Comparison of ENCODE assay signal across 12 cellular contexts in genomic region chr7:27204851-27205322, GRCh38. TPM values are rescaled to one million over a fixed set of nuclear protein-coding genes. Genes with fewer than 3 reads are reported as not detected.
A peak's percentile ranks its signal among the peaks of the same experiment; 100 is the strongest.
DNase-seq lines count a peak whose midpoint lies in the region; ATAC-seq and TF ChIP-seq lines count a peak whose summit lies in the region.
"Had no signal": no experiment of that assay in that cellular context is flagged by ENCODE, and none has a peak within 500 bp of the region (broad histone marks: within the 10 kb centered on the region; RNA-seq: fewer than 3 reads in every experiment).

No MANE protein-coding gene starts in this region.

- no peak overlapping the region for H2BK20ac ChIP-seq in IMR-90 (ENCODE audit: low read depth, low read length)

- H3K9me3 Mint-ChIP-seq in CD14-positive monocyte, result peaks cover 0 to 41% (median 23%) of the 10 kb centered on the region in 7 donors
- H3K9me3 Mint-ChIP-seq: stimulated activated memory B cell treated with anti-CD40 and anti-IgM and Interleukin-4, amounts not matched to agents 10 μg/mL and 1 μg/mL and 100 μg/mL, for 72 hours had no signal

- intact Hi-C loops in CD14-positive monocyte (cut with micrococcal nuclease) (loop anchor here (5.0 to 10.0 kb wide), 4 partner anchors 37 to 890 kb away; partner anchors contain the start of genes EVX1 (in 1 of the 2) and HOXA9 (in 1 of the 2)), IMR-90 (cut with micrococcal nuclease) (no loop called here)

- H2BK5ac ChIP-seq in IMR-90 (ENCODE audit: low read depth, low read length, poor library complexity, severe bottlenecking), result no peak overlapping the region
- no peak overlapping the region for H2BK5ac ChIP-seq in trophoblast cell (ENCODE audit: low read depth, low read length, poor library complexity)

- H4K20me1 ChIP-seq in IMR-90 (ENCODE audit: insufficient read depth, low read length) (peaks cover 24% of the 10 kb centered on the region), fibroblast of lung (ENCODE audit: control insufficient read depth, extremely low read depth, insufficient read depth, low read length) (no peaks in the 10 kb centered on the region)

- ATAC-seq in IMR-90 (ENCODE audit: low read depth) (peak; percentile 27), GM18502 (IDR thresholded peaks at IDR 0.05; ENCODE audit: poor library complexity, unreplicated experiment) (no peak)
- ATAC-seq: stimulated activated memory B cell treated with anti-CD40 and anti-IgM and Interleukin-4, amounts not matched to agents 10 μg/mL and 1 μg/mL and 100 μg/mL, for 72 hours had no signal

- H2AK5ac ChIP-seq in IMR-90 (ENCODE audit: low read depth, low read length) (no peak overlapping the region), trophoblast cell (ENCODE audit: low read length) (no peak overlapping the region)

- H2BK120ac ChIP-seq in IMR-90 (ENCODE audit: low read depth, low read length), result no peak overlapping the region
- no peak overlapping the region for H2BK120ac ChIP-seq in trophoblast cell (ENCODE audit: insufficient read depth, low read length, poor library complexity)

- H3K23ac ChIP-seq in IMR-90 (ENCODE audit: low read depth, low read length) (no peak overlapping the region), trophoblast cell (ENCODE audit: low read length) (no peak overlapping the region)

- no peak overlapping the region for H3K27ac Mint-ChIP-seq in CD14-positive monocyte
- H3K27ac Mint-ChIP-seq: stimulated activated memory B cell treated with anti-CD40 and anti-IgM and Interleukin-4, amounts not matched to agents 10 μg/mL and 1 μg/mL and 100 μg/mL, for 72 hours had no signal

- H3K4me2 ChIP-seq in IMR-90 (ENCODE audit: low read depth, low read length) (peak overlapping the region; percentile 31; the same call in 1 of the 2 replicates), fibroblast of lung (ENCODE audit: extremely low read depth, insufficient read depth, low read length) (peak overlapping the region; percentile 25), trophoblast cell (ENCODE audit: low read length) (peak overlapping the region; percentile 44)

- H3K27me3 Mint-ChIP-seq in CD14-positive monocyte (ENCODE audit: low read depth in 3 of 3), result peaks cover 97 to 99% (median 98%) of the 10 kb centered on the region in 3 donors

- TF ChIP-seq RAD21 in IMR-90 (IDR thresholded peaks at IDR 0.05; ENCODE audit: low read length), result no peak

- no peak overlapping the region for H3K27ac ChIP-seq in IMR-90 (ENCODE audit: insufficient read depth, low read length)
- H3K27ac ChIP-seq in fibroblast of lung (ENCODE audit: insufficient read depth, low read length), result no peak overlapping the region
- no peak overlapping the region for H3K27ac ChIP-seq in trophoblast cell (ENCODE audit: low read depth, low read length)
- H3K27ac ChIP-seq: cardiac muscle cell had no signal

- no peak for TF ChIP-seq POLR2A in IMR-90 (IDR thresholded peaks at IDR 0.05; ENCODE audit: low read depth, low read length)

- H3K36me3 ChIP-seq in IMR-90 (ENCODE audit: control insufficient read depth, insufficient read depth, low read length) (no peaks in the 10 kb centered on the region), fibroblast of lung (ENCODE audit: control insufficient read depth, insufficient read depth, low read length) (no peaks in the 10 kb centered on the region), trophoblast cell (ENCODE audit: control insufficient read depth in 1 of 2, insufficient read depth in 2 of 2, low read length in 2 of 2) (no peaks in the 10 kb centered on the region)
- H3K36me3 ChIP-seq: cardiac muscle cell had no signal

- H2BK15ac ChIP-seq in IMR-90 (ENCODE audit: low read depth, low read length), result no peak overlapping the region

- no peak overlapping the region for H3K4me3 ChIP-seq in IMR-90 (ENCODE audit: insufficient read depth, low read depth, low read length)
- no peak overlapping the region for H3K4me3 ChIP-seq in fibroblast of lung (replicated peaks in 1 of 4; ENCODE audit: control extremely low read depth in 1 of 4, insufficient read depth in 1 of 4, low read depth in 3 of 4, low read length in 4 of 4)
- H3K4me3 ChIP-seq in trophoblast cell (ENCODE audit: low read depth, low read length), result peak overlapping the region; percentile 8
- H3K4me3 ChIP-seq: cardiac muscle cell had no signal

- no peak overlapping the region for H2BK12ac ChIP-seq in trophoblast cell (ENCODE audit: low read length)

- H3K4ac ChIP-seq in IMR-90 (ENCODE audit: low read depth, low read length) (no peak overlapping the region), trophoblast cell (ENCODE audit: low read depth, low read length) (no peak overlapping the region)

- no peak overlapping the region for H3K14ac ChIP-seq in IMR-90 (replicated peaks; ENCODE audit: low read depth, low read length)
- no peak overlapping the region for H3K14ac ChIP-seq in trophoblast cell (ENCODE audit: low read length)

- no peak overlapping the region for H3K56ac ChIP-seq in IMR-90 (ENCODE audit: extremely low read depth, insufficient read depth, low read length)

- H3K9me3 ChIP-seq in IMR-90 (ENCODE audit: control insufficient read depth, insufficient read depth, low read length) (peaks cover 7% of the 10 kb centered on the region; the same call in 1 of the 2 replicates), fibroblast of lung (ENCODE audit: control insufficient read depth, insufficient read depth, low read depth, low read length) (no peaks in the 10 kb centered on the region), trophoblast cell (ENCODE audit: insufficient read depth, low read depth, low read length) (peaks cover 12% of the 10 kb centered on the region)

- H3K18ac ChIP-seq in IMR-90 (ENCODE audit: low read depth, low read length), result no peak overlapping the region
- no peak overlapping the region for H3K18ac ChIP-seq in trophoblast cell (ENCODE audit: low read length)

- TF ChIP-seq CTCF in CD14-positive monocyte (IDR thresholded peaks at IDR 0.05), result no peak
- no peak for TF ChIP-seq CTCF in IMR-90 (conservative IDR thresholded peaks at IDR 0.05; ENCODE audit: low read depth, low read length)
- no peak for TF ChIP-seq CTCF in fibroblast of lung (conservative IDR thresholded peaks at IDR 0.05 in 1 of 2, IDR thresholded peaks at IDR 0.05 in 1 of 2; ENCODE audit: low read depth in 1 of 2, low read length in 2 of 2)

- no peak overlapping the region for H4K12ac ChIP-seq in trophoblast cell (ENCODE audit: low read depth, low read length)

- peaks cover 97% of the 10 kb centered on the region for H3K27me3 ChIP-seq in IMR-90 (ENCODE audit: control insufficient read depth, insufficient read depth, low read length)
- peaks cover 90% of the 10 kb centered on the region for H3K27me3 ChIP-seq in fibroblast of lung (ENCODE audit: control insufficient read depth, insufficient read depth, low read length)
- H3K27me3 ChIP-seq in trophoblast cell (ENCODE audit: insufficient read depth, low read length), result peaks cover 77% of the 10 kb centered on the region

- H3K9me1 ChIP-seq in IMR-90 (ENCODE audit: insufficient read depth, low read length), result peaks cover 5% of the 10 kb centered on the region; the same call in 1 of the 2 replicates

- no peak overlapping the region for H3K9ac ChIP-seq in IMR-90 (ENCODE audit: low read depth, low read length)
- H3K9ac ChIP-seq in fibroblast of lung (ENCODE audit: insufficient read depth, low read length), result no peak overlapping the region
- H3K9ac ChIP-seq in trophoblast cell (ENCODE audit: low read length), result no peak overlapping the region

- no peaks in the 10 kb centered on the region for H3K79me2 ChIP-seq in fibroblast of lung (ENCODE audit: control insufficient read depth, insufficient read depth, low read length)
- no peaks in the 10 kb centered on the region for H3K79me2 ChIP-seq in trophoblast cell (ENCODE audit: control insufficient read depth, insufficient read depth, low read length, poor library complexity)

- no peak overlapping the region for H4K5ac ChIP-seq in IMR-90 (ENCODE audit: low read depth, low read length)

- CTCF ChIA-PET in IMR-90 (lab: Yijun Ruan, JAX), result interaction anchor here (0.7 kb wide), 1 partner anchor 9 kb away, joined by 3 read pairs; no protein-coding TSS in a partner anchor

- H3K4me1 Mint-ChIP-seq in CD14-positive monocyte, result peaks cover 47% of the 10 kb centered on the region

- H3K79me1 ChIP-seq in IMR-90 (ENCODE audit: low read depth in 1 of 2, low read length in 2 of 2) (no peaks in the 10 kb centered on the region), trophoblast cell (ENCODE audit: low read length) (no peaks in the 10 kb centered on the region)

- H2AFZ ChIP-seq in IMR-90 (replicated peaks; ENCODE audit: low read length, poor library complexity) (peak overlapping the region; percentile 59), fibroblast of lung (ENCODE audit: low read length) (no peak overlapping the region), trophoblast cell (ENCODE audit: insufficient read depth, low read length, poor library complexity) (no peak overlapping the region)

- peaks cover 2% of the 10 kb centered on the region; the same call in 1 of the 2 replicates for H3K4me1 ChIP-seq in IMR-90 (ENCODE audit: control insufficient read depth, insufficient read depth, low read length)
- H3K4me1 ChIP-seq in fibroblast of lung (ENCODE audit: control insufficient read depth, extremely low read depth, insufficient read depth, low read length), result peaks cover 2% of the 10 kb centered on the region
- H3K4me1 ChIP-seq in trophoblast cell (ENCODE audit: control insufficient read depth in 1 of 2, insufficient read depth in 2 of 2, low read length in 2 of 2), result peaks cover 11 to 17% of the 10 kb centered on the region in 2 experiments

- H4K8ac ChIP-seq in IMR-90 (ENCODE audit: low read depth in 2 of 2, low read length in 2 of 2), result no peak overlapping the region
- no peak overlapping the region for H4K8ac ChIP-seq in trophoblast cell (ENCODE audit: low read depth, low read length)

- in situ Hi-C loops in IMR-90 (cut with MboI; ENCODE audit: low sequenced_read_pairs), result loop anchor here (5.0 to 10.0 kb wide), 2 partner anchors 377 to 570 kb away; no protein-coding TSS in a partner anchor

- POLR2A ChIA-PET in IMR-90 (lab: Charles Lee; ENCODE audit: unreplicated experiment), result no interaction called here

- H3K4me3 Mint-ChIP-seq in CD14-positive monocyte, result peak overlapping the region; percentile 37 to 89
- H3K4me3 Mint-ChIP-seq: stimulated activated memory B cell treated with anti-CD40 and anti-IgM and Interleukin-4, amounts not matched to agents 10 μg/mL and 1 μg/mL and 100 μg/mL, for 72 hours had no signal

- H4K91ac ChIP-seq in IMR-90 (ENCODE audit: insufficient read depth, low read depth, low read length), result no peak overlapping the region
- no peak overlapping the region for H4K91ac ChIP-seq in trophoblast cell (ENCODE audit: low read depth, low read length)

- no peak overlapping the region for H2AK9ac ChIP-seq in IMR-90 (replicated peaks; ENCODE audit: low read depth, low read length, poor library complexity)

- DNase-seq in CD14-positive monocyte (ENCODE audit: low spot score), result no peak
- no peak for DNase-seq in IMR-90
- DNase-seq in fibroblast of lung (ENCODE audit: low read depth in 2 of 2), result no peak
- peak in 1 of 2 donors; percentile 20 for DNase-seq in trophoblast cell
- DNase-seq in NCI-H1105 (lab: John Stamatoyannopoulos, UW), result no peak
- DNase-seq in occipital lobe (lab: John Stamatoyannopoulos, UW), result no peak
- DNase-seq in NCI-H187 treated with DMSO at 0.1 percent for 48 hours (lab: John Stamatoyannopoulos, UW), result no peak
- DNase-seq: hypothalamus, RPMI8226 had no signal

- no TSS peak for BruUV-seq in IMR-90 (replicated peaks; lab: Mats Ljungman, UMichigan)

- 3% methylated on average over 31 of the region's 41 CpGs; no CpG with 5 or more reads in 1 of the 2 experiments for WGBS in IMR-90 (ENCODE audit: extremely low coverage in 2 of 2, insufficient read length in 1 of 2), 2 experiments
- WGBS in trophoblast cell (ENCODE audit: extremely low coverage, insufficient coverage, insufficient read length), result no CpG with 5 or more reads among the region's 41 CpGs

- peaks cover 7 to 20% of the 10 kb centered on the region in 2 donors for H3K36me3 Mint-ChIP-seq in CD14-positive monocyte
- H3K36me3 Mint-ChIP-seq: stimulated activated memory B cell treated with anti-CD40 and anti-IgM and Interleukin-4, amounts not matched to agents 10 μg/mL and 1 μg/mL and 100 μg/mL, for 72 hours had no signal

- dilution Hi-C loops in IMR-90 (cut with HindIII; ENCODE audit: low sequenced_read_pairs, unreplicated experiment), result no loop called here

RNA-seq across cellular contexts. Expression of gene HOXA13, which starts 5.0 kb away (rescaled TPM):
- polyA plus RNA-seq in CD14-positive monocyte (not detected), IMR-90 (2012; rRNA removed) (not detected in 2 replicates), fibroblast of lung (not detected in 2 replicates)
- total RNA-seq in IMR-90 (2012; rRNA removed) (not detected in 2 replicates), fibroblast of lung (not detected in 2 replicates), occipital lobe (not detected)
- polyA plus RNA-seq in IMR-90 (2012; cell fraction: cytosol; rRNA removed), result not detected in 2 replicates
- polyA plus RNA-seq in IMR-90 (2012; cell fraction: nucleus; rRNA removed; ENCODE audit: low replicate concordance), result not detected in 2 replicates
- not detected in 2 replicates for polyA plus RNA-seq in fibroblast of lung (2012)
- not detected in 2 replicates for polyA minus RNA-seq in fibroblast of lung (ENCODE audit: low replicate concordance)
- polyA plus RNA-seq in trophoblast cell (2013), result 0.82 and 1.00 TPM in 2 replicates
- total RNA-seq: cardiac muscle cell had no signal
- polyA plus RNA-seq: cardiac muscle cell had no signal

RNA-seq across cellular contexts. Expression of gene HOXA11, which starts 19.9 kb away (rescaled TPM):
- not detected for polyA plus RNA-seq in CD14-positive monocyte
- not detected in 2 replicates for total RNA-seq in IMR-90 (2012; rRNA removed)
- polyA plus RNA-seq in IMR-90 (2012; rRNA removed), result 0.04 and 0.05 TPM in 2 replicates
- polyA plus RNA-seq in IMR-90 (2012; cell fraction: cytosol; rRNA removed), result 0.05 TPM in 1 of 2 replicates, not detected in the other
- 0.04 TPM in 1 of 2 replicates, not detected in the other for polyA plus RNA-seq in IMR-90 (2012; cell fraction: nucleus; rRNA removed; ENCODE audit: low replicate concordance)
- not detected in 2 replicates for total RNA-seq in fibroblast of lung
- polyA plus RNA-seq in fibroblast of lung, result 0.03 and 0.18 TPM in 2 replicates
- polyA plus RNA-seq in fibroblast of lung (2012), result 0.05 and 0.43 TPM in 2 replicates
- polyA minus RNA-seq in fibroblast of lung (ENCODE audit: low replicate concordance), result 0.12 TPM in 1 of 2 replicates, not detected in the other
- 1.5 and 2.2 TPM in 2 replicates for polyA plus RNA-seq in trophoblast cell (2013)
- total RNA-seq in occipital lobe, result not detected
- total RNA-seq: cardiac muscle cell had no signal
- polyA plus RNA-seq: cardiac muscle cell had no signal

RNA-seq across cellular contexts. Expression of gene HOXA10, which starts 30.8 kb away (rescaled TPM):
- 1 to 10 TPM in 1 of 2 donors, under 1 TPM in 1; 0.33 to 3.2 TPM for polyA plus RNA-seq in CD14-positive monocyte
- total RNA-seq in IMR-90 (2012; rRNA removed), result 0.18 and 0.28 TPM in 2 replicates
- polyA plus RNA-seq in IMR-90 (2012; rRNA removed), result 0.10 TPM in 2 replicates
- polyA plus RNA-seq in IMR-90 (2012; cell fraction: cytosol; rRNA removed), result 0.05 and 0.30 TPM in 2 replicates
- 0.04 and 0.19 TPM in 2 replicates for polyA plus RNA-seq in IMR-90 (2012; cell fraction: nucleus; rRNA removed; ENCODE audit: low replicate concordance)
- total RNA-seq in fibroblast of lung, result under 0.01 and 0.17 TPM in 2 replicates
- 0.25 and 1.00 TPM in 2 replicates for polyA plus RNA-seq in fibroblast of lung
- polyA plus RNA-seq in fibroblast of lung (2012), result 0.12 and 0.75 TPM in 2 replicates
- polyA minus RNA-seq in fibroblast of lung (ENCODE audit: low replicate concordance), result 1.6 TPM in 1 of 2 replicates, not detected in the other
- 1.5 and 2.1 TPM in 2 replicates for polyA plus RNA-seq in trophoblast cell (2013)
- not detected for total RNA-seq in occipital lobe
- total RNA-seq: cardiac muscle cell had no signal
- polyA plus RNA-seq: cardiac muscle cell had no signal

RNA-seq across cellular contexts. Expression of gene EVX1, which starts 37.7 kb away (rescaled TPM):
- not detected for polyA plus RNA-seq in CD14-positive monocyte
- not detected in 2 replicates for total RNA-seq in IMR-90 (2012; rRNA removed)
- polyA plus RNA-seq in IMR-90 (2012; rRNA removed), result not detected in 2 replicates
- not detected in 2 replicates for polyA plus RNA-seq in IMR-90 (2012; cell fraction: cytosol; rRNA removed)
- not detected in 2 replicates for polyA plus RNA-seq in IMR-90 (2012; cell fraction: nucleus; rRNA removed; ENCODE audit: low replicate concordance)
- not detected in 2 replicates for total RNA-seq in fibroblast of lung
- polyA plus RNA-seq in fibroblast of lung, result not detected in 2 replicates
- polyA plus RNA-seq in fibroblast of lung (2012), result not detected in 2 replicates
- not detected in 2 replicates for polyA minus RNA-seq in fibroblast of lung (ENCODE audit: low replicate concordance)
- 0.78 and 0.81 TPM in 2 replicates for polyA plus RNA-seq in trophoblast cell (2013)
- total RNA-seq in occipital lobe, result not detected
- total RNA-seq: cardiac muscle cell had no signal
- polyA plus RNA-seq: cardiac muscle cell had no signal

RNA-seq across cellular contexts. Expression of gene HOXA9, which starts 39.5 kb away (rescaled TPM):
- polyA plus RNA-seq in CD14-positive monocyte (1 to 10 TPM in 1 of 2 donors, under 1 TPM in 1; 0.55 to 1.9 TPM), IMR-90 (2012; rRNA removed) (0.32 and 0.59 TPM in 2 replicates), fibroblast of lung (0.08 and 0.11 TPM in 2 replicates)
- total RNA-seq in IMR-90 (2012; rRNA removed) (0.18 and 0.28 TPM in 2 replicates), fibroblast of lung (under 0.01 TPM in 1 of 2 replicates, not detected in the other), occipital lobe (not detected)
- 0.10 and 0.26 TPM in 2 replicates for polyA plus RNA-seq in IMR-90 (2012; cell fraction: cytosol; rRNA removed)
- 0.59 and 0.63 TPM in 2 replicates for polyA plus RNA-seq in IMR-90 (2012; cell fraction: nucleus; rRNA removed; ENCODE audit: low replicate concordance)
- polyA plus RNA-seq in fibroblast of lung (2012), result 0.09 TPM in 1 of 2 replicates, not detected in the other
- not detected in 2 replicates for polyA minus RNA-seq in fibroblast of lung (ENCODE audit: low replicate concordance)
- polyA plus RNA-seq in trophoblast cell (2013), result 1.2 and 1.5 TPM in 2 replicates
- total RNA-seq: cardiac muscle cell had no signal
- polyA plus RNA-seq: cardiac muscle cell had no signal
